Comparison of ENCODE assay signal across 8 cellular contexts in genomic region chr11:22787565-22788162, GRCh38. TPM values are rescaled to one million over a fixed set of nuclear protein-coding genes. Genes with fewer than 3 reads are reported as not detected.
A peak's percentile ranks its signal among the peaks of the same experiment; 100 is the strongest.
DNase-seq lines count a peak whose midpoint lies in the region; ATAC-seq and TF ChIP-seq lines count a peak whose summit lies in the region.

No MANE protein-coding gene starts in this region.

- no peaks in the 10 kb centered on the region for H3K36me3 Mint-ChIP-seq in naive thymus-derived CD4-positive, alpha-beta T cell

- H3K36me3 ChIP-seq in endocrine pancreas (ENCODE audit: control insufficient read depth, insufficient read depth, low read length): no peaks in the 10 kb centered on the region
- H3K36me3 ChIP-seq in naive thymus-derived CD4-positive, alpha-beta T cell (ENCODE audit: control insufficient read depth in 2 of 3, insufficient read depth in 3 of 3, low read length in 3 of 3): no peaks in the 10 kb centered on the region

- H3K27me3 ChIP-seq in endocrine pancreas (ENCODE audit: control insufficient read depth, insufficient read depth, low read length): no peaks in the 10 kb centered on the region
- H3K27me3 ChIP-seq in naive thymus-derived CD4-positive, alpha-beta T cell (ENCODE audit: control insufficient read depth in 2 of 2, insufficient read depth in 2 of 2, low read length in 2 of 2): no peaks in the 10 kb centered on the region

- POLR2A ChIA-PET in naive thymus-derived CD4-positive, alpha-beta T cell (lab: Charles Lee): no interaction called here

- no peak overlapping the region for H3K4me3 Mint-ChIP-seq in naive thymus-derived CD4-positive, alpha-beta T cell

- DNase-seq in DMS79 (lab: John Stamatoyannopoulos, UW): peak; percentile 50
- peak; percentile 17 for DNase-seq in GM20000 (ENCODE audit: low spot score)
- DNase-seq in NCI-H1048 (lab: John Stamatoyannopoulos, UW): peak; percentile 19
- peak; percentile 53 for DNase-seq in SKM-1 treated with dmso at 0.1 percent for 144 hours (lab: John Stamatoyannopoulos, UW; ENCODE audit: unreplicated experiment)
- peak in 7 of 9 donors; percentile 20 to 54 (median 39) for DNase-seq in naive thymus-derived CD4-positive, alpha-beta T cell
- no peak for DNase-seq in HK-2 (ENCODE audit: unreplicated experiment)

- H3K4me3 ChIP-seq in endocrine pancreas (ENCODE audit: control insufficient read depth, insufficient read depth, low read length): peak overlapping the region; percentile 38
- H3K4me3 ChIP-seq in naive thymus-derived CD4-positive, alpha-beta T cell (ENCODE audit: low read length): no peak overlapping the region

- TF ChIP-seq CTCF in GM20000 (IDR thresholded peaks at IDR 0.05; ENCODE audit: extremely low read depth, missing control alignments): peak; percentile 45

- peak; percentile 61 for ATAC-seq in naive thymus-derived CD4-positive, alpha-beta T cell
- no peak for ATAC-seq in HG02840 (IDR thresholded peaks at IDR 0.05; ENCODE audit: low FRiP score, unreplicated experiment)

- H3K9ac ChIP-seq in endocrine pancreas (ENCODE audit: control insufficient read depth, insufficient read depth, low read length): no peak overlapping the region

- H3K4me1 Mint-ChIP-seq in naive thymus-derived CD4-positive, alpha-beta T cell: peaks cover 0 to 1% (median 0%) of the 10 kb centered on the region in 7 donors

- H3K27me3 Mint-ChIP-seq in naive thymus-derived CD4-positive, alpha-beta T cell: peaks cover 0 to 5% (median 3%) of the 10 kb centered on the region in 5 donors

- intact Hi-C loops in naive thymus-derived CD4-positive, alpha-beta T cell (cut with micrococcal nuclease): loop anchor here (1.0 to 5.0 kb wide), 8 partner anchors 41 to 542 kb away; partner anchors contain the start of genes FANCF (in 1 of the 2) and SVIP (in 1 of the 2)

- H3K4me1 ChIP-seq in endocrine pancreas (ENCODE audit: control insufficient read depth, insufficient read depth, low read length): peaks cover 19% of the 10 kb centered on the region
- H3K4me1 ChIP-seq in naive thymus-derived CD4-positive, alpha-beta T cell (ENCODE audit: control insufficient read depth in 2 of 2, insufficient read depth in 2 of 2, low read length in 2 of 2): no peaks in the 10 kb centered on the region

- H3K9me3 ChIP-seq in endocrine pancreas (ENCODE audit: control insufficient read depth, low read length): no peaks in the 10 kb centered on the region
- H3K9me3 ChIP-seq in naive thymus-derived CD4-positive, alpha-beta T cell (ENCODE audit: control insufficient read depth in 2 of 3, low read length in 3 of 3): no peaks in the 10 kb centered on the region

- H3K27ac Mint-ChIP-seq in naive thymus-derived CD4-positive, alpha-beta T cell: no peak overlapping the region

- no peak overlapping the region for H3K27ac ChIP-seq in naive thymus-derived CD4-positive, alpha-beta T cell (ENCODE audit: low read depth, low read length)

- no peaks in the 10 kb centered on the region for H3K9me3 Mint-ChIP-seq in naive thymus-derived CD4-positive, alpha-beta T cell

- CTCF ChIA-PET in naive thymus-derived CD4-positive, alpha-beta T cell (lab: Charles Lee): interaction anchor here (0.5 to 2.4 kb wide), 12 partner anchors 11 to 730 kb away, joined by 3 to 12 read pairs (median 4); partner anchors contain the start of gene GAS2

RNA-seq across cellular contexts. Expression of gene SVIP, which starts 41.9 kb away (rescaled TPM):
- total RNA-seq in naive thymus-derived CD4-positive, alpha-beta T cell: 10 to 100 TPM; 33.4 to 70.6 (median 49.2) TPM
- 10 to 100 TPM; 33.5 to 42.8 TPM for polyA plus RNA-seq in naive thymus-derived CD4-positive, alpha-beta T cell
